ENCODE assay signal across 9 cellular contexts in the genomic region with DNA sequence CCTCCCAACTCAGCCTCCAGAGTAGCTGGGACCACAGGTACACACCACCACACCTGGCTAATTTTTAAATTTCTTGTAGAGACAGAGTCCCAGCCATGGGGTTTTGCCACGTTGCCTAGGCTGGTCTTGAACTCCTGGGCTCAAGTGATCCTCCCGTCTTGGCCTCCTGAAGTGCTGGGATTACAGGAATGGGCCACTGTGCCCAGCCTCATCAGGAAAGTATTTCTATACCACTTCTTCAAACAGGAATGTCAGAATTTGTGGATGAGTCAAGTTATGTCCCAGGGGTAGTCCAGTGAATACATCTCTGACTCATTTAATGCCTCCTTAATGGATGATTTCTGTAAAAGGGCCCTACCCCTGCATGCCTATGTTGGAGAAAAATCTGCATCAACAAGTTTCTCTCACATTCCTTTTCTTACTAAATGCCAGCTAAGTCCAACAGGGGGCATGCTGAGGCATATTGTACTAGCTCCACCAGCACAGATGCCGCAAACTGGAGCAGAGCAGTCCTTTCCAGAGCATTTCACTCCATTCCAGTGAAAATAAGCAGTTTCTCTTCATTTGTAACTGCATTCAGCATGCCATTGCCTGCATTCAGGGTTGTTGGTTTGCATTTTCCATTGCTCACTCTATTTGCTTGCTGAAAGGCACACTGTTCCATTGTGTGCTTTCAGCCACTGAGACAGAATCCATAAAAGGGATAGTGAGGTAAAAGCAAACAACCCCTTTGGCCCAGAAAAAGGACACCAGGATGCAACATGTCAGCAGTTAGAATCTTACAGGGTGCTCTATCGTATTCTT. TPM values are rescaled to one million over a fixed set of nuclear protein-coding genes. Genes with fewer than 3 reads are reported as not detected.
DNase-seq lines count a peak whose midpoint lies in the region; ATAC-seq and TF ChIP-seq lines count a peak whose summit lies in the region.
"Had no signal": no experiment of that assay in that cellular context is flagged by ENCODE, and none has a peak within 500 bp of the region (broad histone marks: within the 10 kb centered on the region; RNA-seq: fewer than 3 reads in every experiment).

No MANE protein-coding gene starts in this region.

- H3K4me1 Mint-ChIP-seq in activated CD4-positive, alpha-beta memory T cell treated with anti-CD3 and anti-CD28 coated beads for 36 hours (ENCODE audit: low read depth), result no peaks in the 10 kb centered on the region

- H3K4me3 ChIP-seq in A673 (ENCODE audit: low read depth, low read length, poor library complexity, severe bottlenecking), result no peak overlapping the region
- H3K4me3 ChIP-seq in fibroblast of villous mesenchyme (ENCODE audit: low read depth, low read length), result no peak overlapping the region

- intact Hi-C loops in A673 (cut with micrococcal nuclease; ENCODE audit: unreplicated experiment), result loop anchor here (1.0 kb wide), 1 partner anchor 89 kb away; no protein-coding TSS in a partner anchor
- intact Hi-C loops in activated CD4-positive, alpha-beta memory T cell treated with anti-CD3 and anti-CD28 coated beads for 36 hours (cut with micrococcal nuclease), result loop anchor here (2.0 kb wide), 1 partner anchor 88 kb away; no protein-coding TSS in a partner anchor

- no TSS peak for BruUV-seq in A673 (replicated peaks; lab: Mats Ljungman, UMichigan)

- no peak for ATAC-seq in HG03108 (IDR thresholded peaks at IDR 0.05; ENCODE audit: unreplicated experiment)

- H3K27me3 ChIP-seq in A673 (replicated peaks; ENCODE audit: insufficient read depth, low read depth, low read length, poor library complexity), result no peaks in the 10 kb centered on the region

- TF ChIP-seq CTCF in A673 (conservative IDR thresholded peaks at IDR 0.05; ENCODE audit: low read depth, low read length), result peak; percentile 60
- peak; percentile 82 for TF ChIP-seq CTCF in fibroblast of villous mesenchyme (IDR thresholded peaks at IDR 0.05; ENCODE audit: insufficient read depth, low read depth, low read length)

- H3K4me1 ChIP-seq in A673 (ENCODE audit: insufficient read depth, low read length, poor library complexity, severe bottlenecking), result no peaks in the 10 kb centered on the region

- H3K9me3 Mint-ChIP-seq in activated CD4-positive, alpha-beta memory T cell treated with anti-CD3 and anti-CD28 coated beads for 36 hours, result no peaks in the 10 kb centered on the region
- H3K9me3 Mint-ChIP-seq: IgD-negative memory B cell had no signal

- POLR2A ChIA-PET in A673 (lab: Charles Lee; ENCODE audit: low non-redundant PET), result no interaction called here
- POLR2A ChIA-PET in activated CD4-positive, alpha-beta memory T cell treated with anti-CD3 and anti-CD28 coated beads for 36 hours (lab: Charles Lee), result interaction anchor here (0.6 kb wide), 1 partner anchor 11 kb away, joined by 3 read pairs; no protein-coding TSS in a partner anchor

- no peak overlapping the region for H3K27ac Mint-ChIP-seq in activated CD4-positive, alpha-beta memory T cell treated with anti-CD3 and anti-CD28 coated beads for 36 hours
- H3K27ac Mint-ChIP-seq: IgD-negative memory B cell had no signal

- CTCF ChIA-PET in A673 (lab: Charles Lee), result interaction anchor here (0.7 to 1.0 kb wide), 2 partner anchors 99 to 214 kb away, joined by 3 to 4 read pairs; no protein-coding TSS in a partner anchor
- CTCF ChIA-PET in activated CD4-positive, alpha-beta memory T cell treated with anti-CD3 and anti-CD28 coated beads for 36 hours (lab: Charles Lee), result interaction anchor here (0.6 to 2.0 kb wide), 23 partner anchors 11 to 289 kb away, joined by 3 to 17 read pairs (median 4); partner anchors contain the start of gene NAGLU

- DNase-seq in A673 (ENCODE audit: low spot score) (peak; percentile 83), G401 (ENCODE audit: low spot score) (peak; percentile 72), NCI-H146 (lab: John Stamatoyannopoulos, UW) (peak; percentile 53), fibroblast of villous mesenchyme (ENCODE audit: low read depth) (peak; percentile 90), non-pigmented ciliary epithelial cell (ENCODE audit: low read depth) (peak; percentile 90), cerebellar nuclear complex (lab: John Stamatoyannopoulos, UW) (no peak)
- DNase-seq in activated CD4-positive, alpha-beta memory T cell treated with anti-CD3 and anti-CD28 coated beads for 36 hours, result peak; percentile 44

- peaks cover 11% of the 10 kb centered on the region for H3K27me3 Mint-ChIP-seq in activated CD4-positive, alpha-beta memory T cell treated with anti-CD3 and anti-CD28 coated beads for 36 hours

- in situ Hi-C loops in G401 (cut with HindIII; ENCODE audit: low sequenced_read_pairs), result no loop called here

- H3K4me3 Mint-ChIP-seq in activated CD4-positive, alpha-beta memory T cell treated with anti-CD3 and anti-CD28 coated beads for 36 hours, result no peak overlapping the region
- H3K4me3 Mint-ChIP-seq: IgD-negative memory B cell had no signal

- no peak overlapping the region for H3K27ac ChIP-seq in A673 (ENCODE audit: low read depth, low read length, poor library complexity, severe bottlenecking)

- no peaks in the 10 kb centered on the region for H3K36me3 Mint-ChIP-seq in activated CD4-positive, alpha-beta memory T cell treated with anti-CD3 and anti-CD28 coated beads for 36 hours
- H3K36me3 Mint-ChIP-seq: IgD-negative memory B cell had no signal

- H3K9me3 ChIP-seq in A673 (ENCODE audit: low read depth, low read length, poor library complexity, severe bottlenecking), result no peaks in the 10 kb centered on the region

- H3K36me3 ChIP-seq in A673 (ENCODE audit: insufficient read depth, low read length, poor library complexity, severe bottlenecking), result no peaks in the 10 kb centered on the region

RNA-seq across cellular contexts. Expression of gene CAVIN1, which starts 5.3 kb away (rescaled TPM):
- total RNA-seq in A673 (2021) (16.6 and 19.9 TPM in 2 replicates), fibroblast of villous mesenchyme (988 and 1,007 TPM in 2 replicates)
- 755 and 829 TPM in 2 replicates for total RNA-seq in G401 (2014; rRNA removed; shearing (Covaris generic))
- 1 to 10 TPM; 2.5 to 2.9 TPM for total RNA-seq in activated CD4-positive, alpha-beta memory T cell treated with anti-CD3 and anti-CD28 coated beads for 36 hours

RNA-seq across cellular contexts. Expression of gene ATP6V0A1, which starts 30.3 kb away (rescaled TPM):
- total RNA-seq in A673 (2021), result 50.3 and 54.6 TPM in 2 replicates
- total RNA-seq in G401 (2014; rRNA removed; shearing (Covaris generic)), result 54.0 and 112 TPM in 2 replicates
- 10 to 100 TPM; 12.0 to 13.2 TPM for total RNA-seq in activated CD4-positive, alpha-beta memory T cell treated with anti-CD3 and anti-CD28 coated beads for 36 hours
- 66.4 and 82.5 TPM in 2 replicates for total RNA-seq in fibroblast of villous mesenchyme

RNA-seq across cellular contexts. Expression of gene STAT3, which starts 40.1 kb away (rescaled TPM):
- total RNA-seq in A673 (2021), result 59.7 and 60.5 TPM in 2 replicates
- 48.8 and 58.5 TPM in 2 replicates for total RNA-seq in G401 (2014; rRNA removed; shearing (Covaris generic))
- 100 to 1,000 TPM; 194 to 198 TPM for total RNA-seq in activated CD4-positive, alpha-beta memory T cell treated with anti-CD3 and anti-CD28 coated beads for 36 hours
- total RNA-seq in fibroblast of villous mesenchyme, result 113 and 180 TPM in 2 replicates

Comparison
In these comparisons a context has a peak if more than half of its experiments do, and no peak if none do; other contexts are left out.
1. DNase-seq: peak in A673 (single experiment), G401 (single experiment), NCI-H146 (single experiment), activated CD4-positive, alpha-beta memory T cell treated with anti-CD3 and anti-CD28 coated beads for 36 hours (single experiment), fibroblast of villous mesenchyme (single experiment) and non-pigmented ciliary epithelial cell (single experiment); none in cerebellar nuclear complex (0 of 2).
2. RNA of gene CAVIN1, which starts 5.3 kb away (total RNA-seq): 988 to 1,007 TPM in fibroblast of villous mesenchyme and 755 to 829 TPM in G401; 16.6 to 19.9 TPM in A673 and 2.5 to 2.9 TPM in activated CD4-positive, alpha-beta memory T cell treated with anti-CD3 and anti-CD28 coated beads for 36 hours; every median in the first group is over 10 times any median in the second.